28 cellular contexts compared by ENCODE assay signal in genomic region chr22:19307872-19308271, GRCh38.
"Had no signal": no experiment of that assay in that cellular context is flagged by ENCODE, and none has a peak within 500 bp of the region (broad histone marks: within the 10 kb centered on the region; RNA-seq: fewer than 3 reads in every experiment).

No MANE protein-coding gene starts in this region.

- H3K9me3 ChIP-seq: colonic mucosa, esophagus muscularis mucosa, esophagus squamous epithelium, gastrocnemius medialis, gastroesophageal sphincter, heart left ventricle, heart right ventricle had no signal

- H3K36me3 ChIP-seq: colonic mucosa, esophagus muscularis mucosa, esophagus squamous epithelium, gastrocnemius medialis, gastroesophageal sphincter, heart left ventricle, heart right ventricle had no signal

- H3K27ac ChIP-seq: colonic mucosa, coronary artery, dorsolateral prefrontal cortex, epithelial cell of prostate, esophagus muscularis mucosa, esophagus squamous epithelium, foreskin keratinocyte, gastrocnemius medialis, gastroesophageal sphincter, heart left ventricle, heart right ventricle had no signal

- H3K4me3 ChIP-seq: colonic mucosa, coronary artery, dorsolateral prefrontal cortex, esophagus muscularis mucosa, esophagus squamous epithelium, gastrocnemius medialis, gastroesophageal sphincter, heart left ventricle, heart right ventricle had no signal

- DNase-seq: colonic mucosa; cortex of kidney; dermis blood vessel endothelial cell; dorsolateral prefrontal cortex; effector CD4-positive, alpha-beta T cell; effector CD8-positive, alpha-beta T cell; effector memory CD4-positive, alpha-beta T cell; effector memory CD8-positive, alpha-beta T cell; endodermal cell; erythroblast; esophagus squamous epithelium; foreskin fibroblast; foreskin keratinocyte; foreskin melanocyte; gastrocnemius medialis; glutamatergic neuron; head of caudate nucleus; heart left ventricle; heart right ventricle had no signal

- H3K4me1 ChIP-seq: colonic mucosa, esophagus muscularis mucosa, esophagus squamous epithelium, foreskin keratinocyte, gastrocnemius medialis, gastroesophageal sphincter, heart left ventricle, heart right ventricle had no signal

- H3K27me3 ChIP-seq: colonic mucosa, dorsolateral prefrontal cortex, esophagus muscularis mucosa, esophagus squamous epithelium, foreskin keratinocyte, gastrocnemius medialis, gastroesophageal sphincter, heart left ventricle, heart right ventricle had no signal

- FAIRE-seq: colon, endometrium, endothelial cell of umbilical vein, frontal cortex had no signal

- ATAC-seq: effector memory CD8-positive, alpha-beta T cell; esophagus mucosa; foreskin keratinocyte; gastrocnemius medialis; gastroesophageal sphincter; heart left ventricle; heart right ventricle had no signal
